Comparison of ENCODE assay signal across 10 cellular contexts in genomic region chr2:224969633-224970292, GRCh38.
A peak's percentile ranks its signal among the peaks of the same experiment; 100 is the strongest.
DNase-seq lines count a peak whose midpoint lies in the region; ATAC-seq and TF ChIP-seq lines count a peak whose summit lies in the region.
"Had no signal": no experiment of that assay in that cellular context is flagged by ENCODE, and none has a peak within 500 bp of the region (broad histone marks: within the 10 kb centered on the region; RNA-seq: fewer than 3 reads in every experiment).

No MANE protein-coding gene starts in this region.

- H3K36me3 Mint-ChIP-seq in activated T-cell treated with anti-CD3 and anti-CD28 coated beads, Interleukin-2, amount 50 U/mL, for 72 hours (ENCODE audit: insufficient read depth in 2 of 2), result peaks cover 0 to 3% of the 10 kb centered on the region in 2 donors
- peaks cover 18% of the 10 kb centered on the region for H3K36me3 Mint-ChIP-seq in activated T-helper 17 cell treated with anti-CD3 and anti-CD28 coated beads, Interleukin-2, amount 50 U/mL, for 72 hours (ENCODE audit: low read depth)
- H3K36me3 Mint-ChIP-seq in type B pancreatic cell, result no peaks in the 10 kb centered on the region
- no peaks in the 10 kb centered on the region for H3K36me3 Mint-ChIP-seq in chondrocyte (ENCODE audit: low read depth)

- peak overlapping the region; percentile 62 to 68 for H3K4me3 Mint-ChIP-seq in activated T-cell treated with anti-CD3 and anti-CD28 coated beads, Interleukin-2, amount 50 U/mL, for 72 hours
- H3K4me3 Mint-ChIP-seq in activated T-helper 17 cell treated with anti-CD3 and anti-CD28 coated beads, Interleukin-2, amount 50 U/mL, for 72 hours, result peak overlapping the region; percentile 53
- H3K4me3 Mint-ChIP-seq in type B pancreatic cell, result no peak overlapping the region
- no peak overlapping the region for H3K4me3 Mint-ChIP-seq in chondrocyte (ENCODE audit: unreplicated experiment)

- peak; percentile 56 to 63 for ATAC-seq in activated T-cell treated with anti-CD3 and anti-CD28 coated beads, Interleukin-2, amount 50 U/mL, for 72 hours (replicated peaks in 1 of 2)
- ATAC-seq in HG02852 (IDR thresholded peaks at IDR 0.05; ENCODE audit: unreplicated experiment), result peak; percentile 47
- ATAC-seq in activated T-helper 17 cell treated with anti-CD3 and anti-CD28 coated beads, Interleukin-2, amount 50 U/mL, for 72 hours (replicated peaks), result peak; percentile 77

- no peak for TF ChIP-seq CTCF in type B pancreatic cell (conservative IDR thresholded peaks at IDR 0.05)
- no peak for TF ChIP-seq CTCF in chondrocyte (IDR thresholded peaks at IDR 0.05)
- TF ChIP-seq CTCF in GM10266 (IDR thresholded peaks at IDR 0.05; ENCODE audit: control insufficient read depth, insufficient read depth, low read depth, missing control alignments), result no peak

- H3K9me3 Mint-ChIP-seq in activated T-cell treated with anti-CD3 and anti-CD28 coated beads, Interleukin-2, amount 50 U/mL, for 72 hours, result no peaks in the 10 kb centered on the region
- H3K9me3 Mint-ChIP-seq in activated T-helper 17 cell treated with anti-CD3 and anti-CD28 coated beads, Interleukin-2, amount 50 U/mL, for 72 hours, result no peaks in the 10 kb centered on the region
- H3K9me3 Mint-ChIP-seq in type B pancreatic cell (no peaks in the 10 kb centered on the region), chondrocyte (ENCODE audit: low read depth) (no peaks in the 10 kb centered on the region)

- no peak for DNase-seq in activated T-cell treated with anti-CD3 and anti-CD28 coated beads, Interleukin-2, amount 50 U/mL, for 72 hours
- DNase-seq in activated T-cell treated with anti-CD3 and anti-CD28 coated beads, Interleukin-2, amount 50 U/mL, for 1 hour, result no peak
- DNase-seq in type B pancreatic cell (ENCODE audit: extremely low spot score, unreplicated experiment) (no peak), chondrocyte (ENCODE audit: low spot score) (no peak), GM10266 (ENCODE audit: extremely low spot score) (no peak), HK-2 (ENCODE audit: unreplicated experiment) (no peak)
- DNase-seq: mesenchymal stem cell, NCI-H1105 had no signal

- H3K4me1 Mint-ChIP-seq in activated T-cell treated with anti-CD3 and anti-CD28 coated beads, Interleukin-2, amount 50 U/mL, for 72 hours (ENCODE audit: low read depth), result peaks cover 62% of the 10 kb centered on the region
- peaks cover 47% of the 10 kb centered on the region for H3K4me1 Mint-ChIP-seq in activated T-helper 17 cell treated with anti-CD3 and anti-CD28 coated beads, Interleukin-2, amount 50 U/mL, for 72 hours
- peaks cover 7% of the 10 kb centered on the region for H3K4me1 Mint-ChIP-seq in type B pancreatic cell (ENCODE audit: unreplicated experiment)
- H3K4me1 Mint-ChIP-seq in chondrocyte (ENCODE audit: low read depth), result peaks cover 49% of the 10 kb centered on the region

- H3K27me3 Mint-ChIP-seq in activated T-cell treated with anti-CD3 and anti-CD28 coated beads, Interleukin-2, amount 50 U/mL, for 72 hours (ENCODE audit: low read depth), result no peaks in the 10 kb centered on the region
- no peaks in the 10 kb centered on the region for H3K27me3 Mint-ChIP-seq in activated T-helper 17 cell treated with anti-CD3 and anti-CD28 coated beads, Interleukin-2, amount 50 U/mL, for 72 hours
- peaks cover 3% of the 10 kb centered on the region for H3K27me3 Mint-ChIP-seq in type B pancreatic cell
- no peaks in the 10 kb centered on the region for H3K27me3 Mint-ChIP-seq in chondrocyte (ENCODE audit: low read depth)

- H3K27ac Mint-ChIP-seq in activated T-cell treated with anti-CD3 and anti-CD28 coated beads, Interleukin-2, amount 50 U/mL, for 72 hours, result peak overlapping the region; percentile 70
- H3K27ac Mint-ChIP-seq in activated T-helper 17 cell treated with anti-CD3 and anti-CD28 coated beads, Interleukin-2, amount 50 U/mL, for 72 hours, result peak overlapping the region; percentile 47
- H3K27ac Mint-ChIP-seq in type B pancreatic cell (peak overlapping the region; percentile 18), chondrocyte (ENCODE audit: unreplicated experiment) (no peak overlapping the region)

Comparison
In these comparisons a context has a peak if more than half of its experiments do, and no peak if none do; other contexts are left out.
1. H3K4me3 Mint-ChIP-seq: peak in activated T-cell treated with anti-CD3 and anti-CD28 coated beads, Interleukin-2, amount 50 U/mL, for 72 hours (2 of 2) and activated T-helper 17 cell treated with anti-CD3 and anti-CD28 coated beads, Interleukin-2, amount 50 U/mL, for 72 hours (single experiment); none in type B pancreatic cell (single experiment) and chondrocyte (single experiment).
2. Peak in every context shown above with its lines, with median percentiles within 50 percentile points of each other: ATAC-seq.